1 cellular context compared by ENCODE assay signal in genomic region chr2:85326406-85326945, GRCh38.
TF ChIP-seq lines count a peak whose summit lies in the region.

No MANE protein-coding gene starts in this region.

TF ChIP-seq in K562, 482 proteins besides CTCF, POLR2A, EP300 and RAD21 (continued from another document and continues in another):
- 0 out of 2 replicates have a peak, but pooled peaks have one; percentile 29 for TF ChIP-seq ZNF407 (IDR thresholded peaks at IDR 0.05; ENCODE audit: low read depth)
- no peak for TF ChIP-seq ILF3 (IDR thresholded peaks at IDR 0.05; ENCODE audit: borderline replicate concordance)
- no peak for TF ChIP-seq ZNF12 (CRISPR knock-in tag; IDR thresholded peaks at IDR 0.05)
- TF ChIP-seq SMAD3 (CRISPR knock-in tag; conservative IDR thresholded peaks at IDR 0.05) = no peak
- no peak for TF ChIP-seq ZBTB40 (IDR thresholded peaks at IDR 0.05)
- TF ChIP-seq ZBTB40 (CRISPR knock-in tag; IDR thresholded peaks at IDR 0.05) = no peak
- no peak for TF ChIP-seq HIVEP1 (CRISPR knock-in tag; IDR thresholded peaks at IDR 0.05)
- TF ChIP-seq ID3 (CRISPR knock-in tag; IDR thresholded peaks at IDR 0.05) = no peak
- TF ChIP-seq ID3 (tag; IDR thresholded peaks at IDR 0.05) = peak; percentile 86
- TF ChIP-seq TAL1 (IDR thresholded peaks at IDR 0.05) = peak; percentile 59
- no peak for TF ChIP-seq SIN3A (IDR thresholded peaks at IDR 0.05; ENCODE audit: borderline replicate concordance in 2 of 2, control insufficient read depth in 1 of 2, low read depth in 2 of 2, low read length in 2 of 2)
- no peak for TF ChIP-seq ZNF143 (CRISPR knock-in tag; IDR thresholded peaks at IDR 0.05)
- TF ChIP-seq RB1 (IDR thresholded peaks at IDR 0.05; ENCODE audit: low read depth) = no peak
- no peak for TF ChIP-seq NFATC3 (IDR thresholded peaks at IDR 0.05)
- TF ChIP-seq ATF6 (CRISPR knock-in tag; IDR thresholded peaks at IDR 0.05) = 0 out of 2 replicates have a peak, but pooled peaks have one; percentile 36
- no peak for TF ChIP-seq ZNF77 (CRISPR knock-in tag; IDR thresholded peaks at IDR 0.05)
- TF ChIP-seq PHB2 (IDR thresholded peaks at IDR 0.05; ENCODE audit: low read depth) = no peak
- no peak for TF ChIP-seq SRSF7 (optimal IDR thresholded peaks at IDR 0.05; ENCODE audit: low read depth, low read length)
- no peak for TF ChIP-seq ARID2 (IDR thresholded peaks at IDR 0.05)
- TF ChIP-seq FOXJ2 (tag; IDR thresholded peaks at IDR 0.05) = no peak
- no peak for TF ChIP-seq TAF7 (tag; IDR thresholded peaks at IDR 0.05)
- TF ChIP-seq ZMIZ1 (IDR thresholded peaks at IDR 0.05; ENCODE audit: low read depth in 2 of 2, low read length in 2 of 2) = 0 out of 4 replicates have a peak, but pooled peaks of 1 of the 2 experiments have one; percentile 15
- TF ChIP-seq REST (CRISPR knock-in tag; IDR thresholded peaks at IDR 0.05; ENCODE audit: low read depth) = no peak
- no peak for TF ChIP-seq NR2C2 (CRISPR knock-in tag; IDR thresholded peaks at IDR 0.05)
- TF ChIP-seq NR2C2 (tag; IDR thresholded peaks at IDR 0.05) = no peak; the same call in 1 of the 2 replicates
- TF ChIP-seq WHSC1 (IDR thresholded peaks at IDR 0.05; ENCODE audit: low read length) = no peak
